17 cellular contexts compared by ENCODE assay signal in the genomic region with DNA sequence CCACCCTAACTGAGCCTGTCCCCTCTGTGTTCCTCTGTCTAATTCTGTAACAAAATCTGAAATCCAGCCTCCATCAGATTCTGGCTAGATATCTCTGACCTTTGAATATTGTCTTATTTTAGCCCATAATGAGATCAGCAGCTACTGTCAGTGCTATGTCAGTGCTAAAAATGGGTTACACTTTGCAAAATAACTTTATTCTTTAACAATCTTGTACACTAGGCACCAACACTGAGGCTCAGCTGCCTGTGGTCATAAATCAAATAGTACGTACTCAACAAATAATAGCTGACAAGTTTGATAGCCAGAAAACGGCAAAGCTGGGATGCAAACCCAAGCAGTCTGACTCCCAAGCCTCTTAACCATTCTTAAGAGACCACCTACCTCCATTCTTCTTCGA. TPM values are rescaled to one million over a fixed set of nuclear protein-coding genes. Genes with fewer than 3 reads are reported as not detected.
DNase-seq lines count a peak whose midpoint lies in the region; ATAC-seq and TF ChIP-seq lines count a peak whose summit lies in the region.
"Had no signal": no experiment of that assay in that cellular context is flagged by ENCODE, and none has a peak within 500 bp of the region (broad histone marks: within the 10 kb centered on the region; RNA-seq: fewer than 3 reads in every experiment).

No MANE protein-coding gene starts in this region.

- H3K9me3 ChIP-seq in Caco-2, result no peaks in the 10 kb centered on the region
- no peaks in the 10 kb centered on the region for H3K9me3 ChIP-seq in esophagus (ENCODE audit: control insufficient read depth in 2 of 2, insufficient read depth in 1 of 2, low read depth in 1 of 2, low read length in 1 of 2)
- H3K9me3 ChIP-seq in skeletal muscle satellite cell (replicated peaks; ENCODE audit: low read length), result no peaks in the 10 kb centered on the region
- H3K9me3 ChIP-seq: body of pancreas had no signal

- intact Hi-C loops in Caco-2 (cut with micrococcal nuclease; ENCODE audit: unreplicated experiment) (no loop called here), posterior vena cava (cut with DNase I) (no loop called here)

- H3K4me3 ChIP-seq in Caco-2 (ENCODE audit: low read depth, low read length) (no peak overlapping the region), esophagus (ENCODE audit: low read depth in 1 of 2, low read length in 2 of 2) (no peak overlapping the region), skeletal muscle satellite cell (ENCODE audit: low read length) (no peak overlapping the region)
- H3K4me3 ChIP-seq: body of pancreas, lung had no signal

- POLR2A ChIA-PET in Caco-2 (lab: Charles Lee), result interaction anchor here (0.6 kb wide), 1 partner anchor 9 kb away, joined by 5 read pairs; no protein-coding TSS in a partner anchor

- H3K4me2 ChIP-seq in skeletal muscle satellite cell (ENCODE audit: low read length), result peak overlapping the region; percentile 1

- H3K4me1 ChIP-seq in Caco-2, result peaks cover 14% of the 10 kb centered on the region
- peaks cover 0 to 2% of the 10 kb centered on the region in 2 donors for H3K4me1 ChIP-seq in esophagus (ENCODE audit: control insufficient read depth in 2 of 2, insufficient read depth in 2 of 2, low read length in 1 of 2)
- peaks cover 51% of the 10 kb centered on the region for H3K4me1 ChIP-seq in skeletal muscle satellite cell (ENCODE audit: control insufficient read depth, insufficient read depth, low read length)
- H3K4me1 ChIP-seq: body of pancreas had no signal

- no TSS peak for BruUV-seq in Caco-2 (replicated peaks; lab: Mats Ljungman, UMichigan)

- H3K36me3 ChIP-seq in Caco-2 (ENCODE audit: control insufficient read depth, insufficient read depth, low read length) (peaks cover 23% of the 10 kb centered on the region), esophagus (ENCODE audit: control insufficient read depth in 2 of 2, insufficient read depth in 2 of 2, low read length in 1 of 2) (peaks cover 15 to 20% of the 10 kb centered on the region in 2 donors), skeletal muscle satellite cell (ENCODE audit: insufficient read depth, low read length) (peaks cover 57% of the 10 kb centered on the region)

- peak overlapping the region; percentile 75 for H3K9ac ChIP-seq in skeletal muscle satellite cell (ENCODE audit: low read depth, low read length)

- DNase-seq in Caco-2, result no peak
- no peak for DNase-seq in posterior vena cava (ENCODE audit: low spot score)
- DNase-seq in stimulated activated CD4-positive, alpha-beta T cell treated with anti-CD3 and anti-CD28 coated beads, Interleukin-2, amount 100 ng/mL, for 48 hours, result no peak
- DNase-seq: activated effector memory CD4-positive, alpha-beta T cell treated with Interleukin-2 at 50 U/mL for 16 hours; body of pancreas; DMS79; erythroblast; head of caudate nucleus; KG1; NCI-H1105 had no signal

- WGBS in esophagus, 2 donors, result 63 to 71% methylated on average over 3 of the region's 3 CpGs

- CTCF ChIA-PET in Caco-2 (lab: Charles Lee), result no interaction called here

- H3K4me3 Mint-ChIP-seq in Caco-2 (ENCODE audit: unreplicated experiment) (no peak overlapping the region), IgD-negative memory B cell (no peak overlapping the region)
- H3K4me3 Mint-ChIP-seq: CD14-positive monocyte, nephron had no signal

- H3K9me3 Mint-ChIP-seq in Caco-2 (ENCODE audit: unreplicated experiment), result no peaks in the 10 kb centered on the region
- H3K9me3 Mint-ChIP-seq in IgD-negative memory B cell, result no peaks in the 10 kb centered on the region
- H3K9me3 Mint-ChIP-seq: CD14-positive monocyte, nephron had no signal

- H3K27ac Mint-ChIP-seq in Caco-2 (ENCODE audit: unreplicated experiment) (peak overlapping the region; percentile 47), IgD-negative memory B cell (peak overlapping the region in 2 of 3 donors; percentile 8 to 52)
- H3K27ac Mint-ChIP-seq: nephron had no signal

- ATAC-seq in HG02588 (IDR thresholded peaks at IDR 0.05; ENCODE audit: unreplicated experiment), result no peak
- ATAC-seq: body of pancreas had no signal

- TF ChIP-seq CTCF in Caco-2 (IDR thresholded peaks at IDR 0.05; ENCODE audit: insufficient read depth in 1 of 2, low read depth in 1 of 2, low read length in 1 of 2, severe bottlenecking in 1 of 2, unreplicated experiment in 1 of 2), result no peak

- no peaks in the 10 kb centered on the region for H3K27me3 Mint-ChIP-seq in Caco-2 (ENCODE audit: insufficient read depth, unreplicated experiment)
- H3K27me3 Mint-ChIP-seq in IgD-negative memory B cell, result no peaks in the 10 kb centered on the region

- H3K36me3 Mint-ChIP-seq in Caco-2 (ENCODE audit: insufficient read depth, unreplicated experiment), result peaks cover 83% of the 10 kb centered on the region
- H3K36me3 Mint-ChIP-seq in IgD-negative memory B cell, result peaks cover 1% of the 10 kb centered on the region

- H3K27ac ChIP-seq in esophagus (ENCODE audit: low read depth in 2 of 2, low read length in 1 of 2), result peak overlapping the region; percentile 46 to 68
- H3K27ac ChIP-seq: body of pancreas had no signal

- no peaks in the 10 kb centered on the region for H3K27me3 ChIP-seq in Caco-2 (replicated peaks; ENCODE audit: control insufficient read depth, insufficient read depth, low read length)
- H3K27me3 ChIP-seq in esophagus (ENCODE audit: control insufficient read depth in 1 of 2, insufficient read depth in 2 of 2, low read length in 2 of 2), result no peaks in the 10 kb centered on the region
- no peaks in the 10 kb centered on the region for H3K27me3 ChIP-seq in skeletal muscle satellite cell (ENCODE audit: control insufficient read depth, insufficient read depth, low read length)
- H3K27me3 ChIP-seq: body of pancreas had no signal

- peaks cover 5% of the 10 kb centered on the region for H3K4me1 Mint-ChIP-seq in Caco-2 (ENCODE audit: low read depth, unreplicated experiment)
- peaks cover 4 to 10% (median 6%) of the 10 kb centered on the region in 3 donors for H3K4me1 Mint-ChIP-seq in IgD-negative memory B cell
- H3K4me1 Mint-ChIP-seq: nephron had no signal

RNA-seq across cellular contexts. Expression of gene TTPAL, which starts 22.1 kb away (rescaled TPM):
- total RNA-seq in Caco-2 (2022), result 53.9 and 54.6 TPM in 2 replicates
- 11.3 TPM for polyA plus RNA-seq in IgD-negative memory B cell
- 1 to 10 TPM; 3.1 to 5.0 TPM for polyA plus RNA-seq in esophagus
- total RNA-seq in skeletal muscle satellite cell (2012; rRNA removed), result 26.2 and 28.4 TPM in 2 replicates
- 10 to 100 TPM; 11.8 to 14.3 TPM for total RNA-seq in posterior vena cava

RNA-seq across cellular contexts. Expression of gene SERINC3, which starts 24.1 kb away (rescaled TPM):
- 179 and 185 TPM in 2 replicates for total RNA-seq in Caco-2 (2022)
- polyA plus RNA-seq in IgD-negative memory B cell, result 91.5 TPM
- polyA plus RNA-seq in esophagus, result 10 to 100 TPM; 25.5 to 35.1 TPM
- 88.7 and 94.8 TPM in 2 replicates for total RNA-seq in skeletal muscle satellite cell (2012; rRNA removed)
- total RNA-seq in posterior vena cava, result 100 to 1,000 TPM in 1 of 2 donors, 10 to 100 TPM in 1; 95.0 to 104 TPM
